Comparison of ENCODE assay signal across 20 cellular contexts in the genomic region with DNA sequence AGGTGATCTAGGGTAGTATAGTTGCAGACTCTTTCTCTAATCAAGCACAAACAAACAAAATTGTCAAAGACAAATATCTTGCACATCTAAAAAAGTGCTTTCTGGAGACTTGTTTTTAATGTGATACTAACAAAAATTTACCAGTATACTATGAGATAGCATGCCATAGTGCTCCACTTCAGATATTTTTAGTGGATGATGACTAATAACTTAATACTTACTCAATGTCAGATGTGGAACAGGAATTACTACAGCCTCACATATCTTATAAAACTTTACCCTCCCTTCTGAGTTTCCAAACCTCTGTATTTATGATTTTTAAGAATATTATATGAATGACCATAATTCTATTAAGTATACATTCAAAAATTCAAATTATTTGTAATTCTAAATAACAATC.
"Had no signal": no experiment of that assay in that cellular context is flagged by ENCODE, and none has a peak within 500 bp of the region (broad histone marks: within the 10 kb centered on the region; RNA-seq: fewer than 3 reads in every experiment).

No MANE protein-coding gene starts in this region.

- FAIRE-seq: frontal cortex, keratinocyte had no signal

- H3K36me3 ChIP-seq: ascending aorta, ovary, right lobe of liver, uterus had no signal

- H3K4me3 ChIP-seq: ascending aorta, ovary, right lobe of liver, skin epidermis, uterus had no signal

- ATAC-seq: esophagus mucosa; left cardiac atrium; right lobe of liver; stimulated activated memory B cell treated with anti-CD40 and anti-IgM and Interleukin-4, amounts not matched to agents 10 μg/mL and 1 μg/mL and 100 μg/mL, for 72 hours; stimulated activated naive CD8-positive, alpha-beta T cell treated with anti-CD3 and anti-CD28 coated beads, Interleukin-15, amount 100 ng/mL, for 72 hours had no signal

- H3K27me3 ChIP-seq: ascending aorta, ovary, right lobe of liver, uterus had no signal

- DNase-seq: activated CD4-positive, alpha-beta T cell treated with anti-CD3 and anti-CD28 coated beads for 48 hours; activated CD4-positive, alpha-beta T cell treated with anti-CD3 and anti-CD28 coated beads, Interleukin-2, amount 50 U/mL, for 48 hours; activated CD8-positive, alpha-beta memory T cell treated with anti-CD3 and anti-CD28 coated beads for 24 hours; activated effector memory CD4-positive, alpha-beta T cell treated with Interleukin-2 at 50 U/mL for 16 hours; activated naive CD4-positive, alpha-beta T cell treated with Interleukin-2 at 50 U/mL for 16 hours; left cardiac atrium; mammary epithelial cell; naive B cell; ovary; right lobe of liver; stimulated activated CD4-positive, alpha-beta T cell treated with anti-CD3 and anti-CD28 coated beads, Interleukin-4, amount 100 ng/mL, for 24 hours; stimulated activated naive CD8-positive, alpha-beta T cell treated with anti-CD3 and anti-CD28 coated beads, Interleukin-15, amount 100 ng/mL, for 72 hours; substantia nigra; uterus had no signal
